In the genomic region with DNA sequence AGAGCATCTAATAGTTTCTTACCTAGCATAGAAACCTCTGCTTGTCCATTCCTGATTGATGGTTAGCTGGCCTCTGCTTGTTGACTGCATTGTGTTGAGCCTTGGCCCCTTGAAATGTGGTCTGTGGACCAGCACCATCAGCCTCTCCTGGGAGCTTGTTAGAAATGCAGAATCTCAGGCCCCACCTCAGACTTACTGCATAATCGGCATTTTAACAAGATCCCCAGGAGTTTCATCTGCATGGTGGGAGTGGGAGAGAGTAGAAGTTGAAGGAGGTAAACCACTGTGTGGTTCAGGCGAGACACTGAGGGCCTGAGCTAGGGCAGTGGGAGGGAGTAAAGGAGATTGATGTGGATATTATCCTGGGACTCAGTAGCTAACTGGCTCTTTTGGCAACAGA, we compare ENCODE assay signal across 18 cellular contexts. TPM values are rescaled to one million over a fixed set of nuclear protein-coding genes. Genes with fewer than 3 reads are reported as not detected.
DNase-seq lines count a peak whose midpoint lies in the region; ATAC-seq, FAIRE-seq and TF ChIP-seq lines count a peak whose summit lies in the region.
"Had no signal": no experiment of that assay in that cellular context is flagged by ENCODE, and none has a peak within 500 bp of the region (broad histone marks: within the 10 kb centered on the region; RNA-seq: fewer than 3 reads in every experiment).

No MANE protein-coding gene starts in this region.

- peaks cover 9% of the 10 kb centered on the region for H3K27me3 Mint-ChIP-seq in GM23338 (ENCODE audit: insufficient read depth, low read depth, poor library complexity)
- H3K27me3 Mint-ChIP-seq in WTC11 (ENCODE audit: low read depth): no peaks in the 10 kb centered on the region
- H3K27me3 Mint-ChIP-seq in T-cell: no peaks in the 10 kb centered on the region
- H3K27me3 Mint-ChIP-seq: CD4-positive, alpha-beta T cell had no signal

- CTCF ChIA-PET in WTC11 (lab: Charles Lee): interaction anchor here (0.5 kb wide), 1 partner anchor 136 kb away, joined by 3 read pairs; no protein-coding TSS in a partner anchor
- CTCF ChIA-PET in T-cell (lab: Charles Lee): interaction anchor here in 1 of 2 donors (0.5 kb wide), 1 partner anchor 8 kb away, joined by 3 read pairs; no protein-coding TSS in a partner anchor

- H3K4me3 ChIP-seq in GM23338: peak overlapping the region; percentile 14; the same call in 1 of the 2 replicates
- H3K4me3 ChIP-seq in bronchial epithelial cell (ENCODE audit: low read depth, low read length): no peak overlapping the region
- no peak overlapping the region for H3K4me3 ChIP-seq in gastroesophageal sphincter

- DNase-seq in GM23338 (ENCODE audit: low spot score) (no peak), WTC11 (ENCODE audit: low spot score) (no peak), bronchial epithelial cell (ENCODE audit: low read depth) (no peak), T-cell (no peak), mesenteric fat pad (ENCODE audit: low spot score) (no peak), NCI-H2227 treated with DMSO at 0.1 percent for 48 hours (lab: John Stamatoyannopoulos, UW) (no peak)
- DNase-seq: AML-193; Caco-2; CD4-positive, alpha-beta T cell; DMS79; GF-D8; HCEC 1CT had no signal

- peak; percentile 23 for FAIRE-seq in bronchial epithelial cell (lab: Jason Lieb, UNC)
- FAIRE-seq: A204.1, HTR-8/SVneo had no signal

- H3F3A ChIP-seq in GM23338 (replicated peaks; ENCODE audit: low read depth): no peaks in the 10 kb centered on the region

- POLR2A ChIA-PET in WTC11 (lab: Charles Lee) (interaction anchor here (0.9 to 1.5 kb wide), 4 partner anchors 9 to 23 kb away, joined by 3 to 4 read pairs (median 3); no protein-coding TSS in a partner anchor), T-cell (lab: Charles Lee) (no interaction called here)

- H3K4me3 Mint-ChIP-seq in GM23338 (peak overlapping the region; percentile 15; the same call in 1 of the 3 replicates), WTC11 (peak overlapping the region; percentile 6; the same call in 1 of the 2 replicates), T-cell (no peak overlapping the region)
- H3K4me3 Mint-ChIP-seq: CD4-positive, alpha-beta T cell had no signal

- 0 out of 4 replicates have a peak, but pooled peaks of 1 of the 2 experiments have one; percentile 9 for TF ChIP-seq CTCF in GM23338 (conservative IDR thresholded peaks at IDR 0.05; ENCODE audit: low read depth in 2 of 2)
- no peak for TF ChIP-seq CTCF in WTC11 (IDR thresholded peaks at IDR 0.05)
- no peak for TF ChIP-seq CTCF in bronchial epithelial cell (IDR thresholded peaks at IDR 0.05; ENCODE audit: insufficient read depth, low read length, severe bottlenecking)
- TF ChIP-seq CTCF in gastroesophageal sphincter (IDR thresholded peaks at IDR 0.05): no peak

- TF ChIP-seq EP300 in gastroesophageal sphincter (IDR thresholded peaks at IDR 0.05): no peak

- H3K4me1 Mint-ChIP-seq in GM23338 (peaks cover 69% of the 10 kb centered on the region), WTC11 (peaks cover 73% of the 10 kb centered on the region), T-cell (peaks cover 0 to 2% (median under 1%) of the 10 kb centered on the region in 3 donors)

- ATAC-seq in GM23338: 0 out of 3 replicates have a peak, but pooled peaks have one; percentile 16
- peak; percentile 25 for ATAC-seq in WTC11
- ATAC-seq in T-cell (replicated peaks in 1 of 4): no peak
- no peak for ATAC-seq in gastroesophageal sphincter

- no peak overlapping the region for H2AFZ ChIP-seq in GM23338

- H3K36me3 ChIP-seq in GM23338 (ENCODE audit: insufficient read depth) (no peaks in the 10 kb centered on the region), bronchial epithelial cell (ENCODE audit: control insufficient read depth, insufficient read depth, low read length) (no peaks in the 10 kb centered on the region), gastroesophageal sphincter (no peaks in the 10 kb centered on the region)

- no peaks in the 10 kb centered on the region for H3K27me3 ChIP-seq in GM23338 (ENCODE audit: insufficient read depth)
- no peaks in the 10 kb centered on the region for H3K27me3 ChIP-seq in bronchial epithelial cell (ENCODE audit: control insufficient read depth, insufficient read depth, low read length)
- H3K27me3 ChIP-seq in gastroesophageal sphincter: no peaks in the 10 kb centered on the region

- H3K4me2 ChIP-seq in GM23338: peak overlapping the region; percentile 44
- H3K4me2 ChIP-seq: KMS-11 had no signal

- H3K27ac ChIP-seq in GM23338 (ENCODE audit: low read depth) (peak overlapping the region; percentile 59), gastroesophageal sphincter (no peak overlapping the region)
- H3K27ac ChIP-seq: C4-2B, HL-60, KMS-11 had no signal

- H3K36me3 Mint-ChIP-seq in GM23338 (ENCODE audit: low read depth) (peaks cover 33% of the 10 kb centered on the region), WTC11 (peaks cover 16% of the 10 kb centered on the region), T-cell (peaks cover 13% of the 10 kb centered on the region)

- H3K79me2 ChIP-seq in GM23338 (replicated peaks; ENCODE audit: insufficient read depth): peaks cover 100% of the 10 kb centered on the region

- peaks cover 12% of the 10 kb centered on the region for H3K9me3 Mint-ChIP-seq in GM23338
- H3K9me3 Mint-ChIP-seq in WTC11: peaks cover 20% of the 10 kb centered on the region
- H3K9me3 Mint-ChIP-seq in T-cell: peaks cover 9 to 15% (median 10%) of the 10 kb centered on the region in 3 donors

- no peaks in the 10 kb centered on the region for H3K9me2 ChIP-seq in GM23338 (ENCODE audit: insufficient read depth)

- H4K20me1 ChIP-seq in GM23338 (replicated peaks; ENCODE audit: insufficient read depth): peaks cover 33% of the 10 kb centered on the region

- peaks cover 0 to 6% (median 0%) of the 10 kb centered on the region in 3 donors for H3K9me3 ChIP-seq in gastroesophageal sphincter
- H3K9me3 ChIP-seq: Caco-2 had no signal

- TF ChIP-seq POLR2A in gastroesophageal sphincter (IDR thresholded peaks at IDR 0.05): no peak

- H3K4me1 ChIP-seq in GM23338 (ENCODE audit: insufficient read depth) (peaks cover 75% of the 10 kb centered on the region), gastroesophageal sphincter (peaks cover 0 to 46% (median 3%) of the 10 kb centered on the region in 3 donors)

- 100% methylated on average over 2 of the region's 2 CpGs; no CpG with 5 or more reads in 1 of the 2 donors for WGBS in gastroesophageal sphincter (ENCODE audit: low coverage in 1 of 2), 2 donors

- peak overlapping the region; percentile 41 for H3K27ac Mint-ChIP-seq in GM23338
- peak overlapping the region; percentile 93 for H3K27ac Mint-ChIP-seq in WTC11
- H3K27ac Mint-ChIP-seq in T-cell: no peak overlapping the region
- H3K27ac Mint-ChIP-seq: CD4-positive, alpha-beta T cell had no signal

TF ChIP-seq in WTC11, 78 proteins besides CTCF, POLR2A, EP300 and RAD21 (continues in another document):
- TF ChIP-seq HMGA2 (CRISPR knock-in tag; IDR thresholded peaks at IDR 0.05): no peak
- TF ChIP-seq TCF7 (CRISPR knock-in tag; IDR thresholded peaks at IDR 0.05; ENCODE audit: low read depth): no peak
- TF ChIP-seq CBFB (CRISPR knock-in tag; IDR thresholded peaks at IDR 0.05; ENCODE audit: low read depth): no peak
- TF ChIP-seq, protein P1, sequence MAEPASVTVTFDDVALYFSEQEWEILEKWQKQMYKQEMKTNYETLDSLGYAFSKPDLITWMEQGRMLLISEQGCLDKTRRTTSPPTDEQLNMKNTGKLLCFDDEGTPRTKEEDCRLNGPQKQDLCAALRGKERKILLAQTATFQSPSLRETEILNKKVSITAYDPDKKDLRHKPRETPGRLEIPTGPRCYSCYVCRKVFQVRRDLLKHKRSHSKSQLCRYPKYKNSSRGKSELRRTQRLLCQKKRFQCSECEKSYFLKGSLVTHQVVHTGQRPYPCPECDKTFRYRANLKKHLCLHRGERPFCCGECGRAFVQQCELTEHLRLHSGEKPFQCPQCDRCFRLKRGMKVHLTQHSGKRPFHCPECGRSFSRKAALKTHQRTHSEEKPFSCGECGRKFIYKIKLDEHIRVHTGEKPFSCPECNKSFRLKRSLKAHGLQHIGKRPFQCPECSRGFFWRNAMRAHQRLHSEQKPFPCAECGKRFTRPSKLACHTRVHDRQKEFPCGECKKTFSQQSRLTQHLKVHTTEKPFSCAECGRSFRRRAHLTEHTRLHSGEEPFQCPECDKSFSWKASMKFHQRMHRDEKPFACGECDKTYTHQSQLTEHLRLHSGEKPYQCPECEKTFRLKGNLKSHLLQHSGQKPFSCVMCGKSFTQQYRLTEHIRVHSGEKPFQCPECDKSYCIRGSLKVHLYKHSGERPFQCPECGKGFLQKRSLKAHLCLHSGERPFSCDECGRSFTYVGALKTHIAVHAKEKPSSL (CRISPR knock-in tag; conservative IDR thresholded peaks at IDR 0.05): no peak

RNA-seq across cellular contexts. Expression of a gene that starts 20.7 kb away (rescaled TPM):
- 72.5 and 73.6 TPM in 2 replicates for total RNA-seq in GM23338 (2014; rRNA removed; shearing (Covaris generic))
- polyA plus RNA-seq in GM23338 (2016; fragmentation: Nextera tagmentation; extraction: Ambion mirVana): 15.7 and 16.3 TPM in 2 replicates
- total RNA-seq in WTC11 (2021) (49.1 to 52.0 TPM (median 49.5 TPM) in 3 replicates), bronchial epithelial cell (3.4 and 5.6 TPM in 2 replicates), T-cell (10 to 100 TPM in 1 of 5 donors, 1 to 10 TPM in 4; 6.9 to 11.5 (median 7.4) TPM), mesenteric fat pad (7.0 TPM), gastroesophageal sphincter (10 to 100 TPM; 10.8 to 19.1 (median 16.3) TPM)

Comparison
In these comparisons a context has a peak if more than half of its experiments do, and no peak if none do; other contexts are left out.
1. ATAC-seq: peak in GM23338 (single experiment) and WTC11 (single experiment); none in T-cell (0 of 4) and gastroesophageal sphincter (single experiment).
2. H3K27ac Mint-ChIP-seq: peak in GM23338 (single experiment) and WTC11 (single experiment); none in T-cell (0 of 2).
3. H3K4me3 Mint-ChIP-seq: peak in GM23338 (single experiment) and WTC11 (single experiment); none in T-cell (0 of 3).